In the genomic region with DNA sequence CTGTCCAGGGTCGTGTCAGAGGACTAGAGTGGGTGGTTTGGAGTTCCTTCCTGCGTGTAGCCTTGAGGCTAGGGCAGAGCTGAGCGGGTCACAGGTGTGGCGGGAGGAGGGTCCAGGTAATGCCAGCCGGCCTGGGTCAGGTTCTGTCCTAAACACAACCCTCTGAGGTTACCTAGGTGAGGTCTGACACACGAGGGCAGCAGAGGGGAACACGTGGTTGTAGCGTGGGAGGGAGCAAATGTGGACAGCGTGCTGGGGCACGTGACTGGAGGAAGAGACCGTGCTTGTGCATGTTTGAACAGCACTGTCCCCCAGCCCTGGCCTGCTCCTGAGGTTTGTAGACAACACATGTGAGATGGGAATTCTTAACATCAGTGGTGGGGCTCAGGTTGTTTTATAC, we compare ENCODE assay signal across 1 cellular context.
TF ChIP-seq lines count a peak whose summit lies in the region.

No MANE protein-coding gene starts in this region.

TF ChIP-seq in GM23338, 12 proteins besides CTCF, POLR2A, EP300 and RAD21 (continued from another document):
- TF ChIP-seq, protein P1, sequence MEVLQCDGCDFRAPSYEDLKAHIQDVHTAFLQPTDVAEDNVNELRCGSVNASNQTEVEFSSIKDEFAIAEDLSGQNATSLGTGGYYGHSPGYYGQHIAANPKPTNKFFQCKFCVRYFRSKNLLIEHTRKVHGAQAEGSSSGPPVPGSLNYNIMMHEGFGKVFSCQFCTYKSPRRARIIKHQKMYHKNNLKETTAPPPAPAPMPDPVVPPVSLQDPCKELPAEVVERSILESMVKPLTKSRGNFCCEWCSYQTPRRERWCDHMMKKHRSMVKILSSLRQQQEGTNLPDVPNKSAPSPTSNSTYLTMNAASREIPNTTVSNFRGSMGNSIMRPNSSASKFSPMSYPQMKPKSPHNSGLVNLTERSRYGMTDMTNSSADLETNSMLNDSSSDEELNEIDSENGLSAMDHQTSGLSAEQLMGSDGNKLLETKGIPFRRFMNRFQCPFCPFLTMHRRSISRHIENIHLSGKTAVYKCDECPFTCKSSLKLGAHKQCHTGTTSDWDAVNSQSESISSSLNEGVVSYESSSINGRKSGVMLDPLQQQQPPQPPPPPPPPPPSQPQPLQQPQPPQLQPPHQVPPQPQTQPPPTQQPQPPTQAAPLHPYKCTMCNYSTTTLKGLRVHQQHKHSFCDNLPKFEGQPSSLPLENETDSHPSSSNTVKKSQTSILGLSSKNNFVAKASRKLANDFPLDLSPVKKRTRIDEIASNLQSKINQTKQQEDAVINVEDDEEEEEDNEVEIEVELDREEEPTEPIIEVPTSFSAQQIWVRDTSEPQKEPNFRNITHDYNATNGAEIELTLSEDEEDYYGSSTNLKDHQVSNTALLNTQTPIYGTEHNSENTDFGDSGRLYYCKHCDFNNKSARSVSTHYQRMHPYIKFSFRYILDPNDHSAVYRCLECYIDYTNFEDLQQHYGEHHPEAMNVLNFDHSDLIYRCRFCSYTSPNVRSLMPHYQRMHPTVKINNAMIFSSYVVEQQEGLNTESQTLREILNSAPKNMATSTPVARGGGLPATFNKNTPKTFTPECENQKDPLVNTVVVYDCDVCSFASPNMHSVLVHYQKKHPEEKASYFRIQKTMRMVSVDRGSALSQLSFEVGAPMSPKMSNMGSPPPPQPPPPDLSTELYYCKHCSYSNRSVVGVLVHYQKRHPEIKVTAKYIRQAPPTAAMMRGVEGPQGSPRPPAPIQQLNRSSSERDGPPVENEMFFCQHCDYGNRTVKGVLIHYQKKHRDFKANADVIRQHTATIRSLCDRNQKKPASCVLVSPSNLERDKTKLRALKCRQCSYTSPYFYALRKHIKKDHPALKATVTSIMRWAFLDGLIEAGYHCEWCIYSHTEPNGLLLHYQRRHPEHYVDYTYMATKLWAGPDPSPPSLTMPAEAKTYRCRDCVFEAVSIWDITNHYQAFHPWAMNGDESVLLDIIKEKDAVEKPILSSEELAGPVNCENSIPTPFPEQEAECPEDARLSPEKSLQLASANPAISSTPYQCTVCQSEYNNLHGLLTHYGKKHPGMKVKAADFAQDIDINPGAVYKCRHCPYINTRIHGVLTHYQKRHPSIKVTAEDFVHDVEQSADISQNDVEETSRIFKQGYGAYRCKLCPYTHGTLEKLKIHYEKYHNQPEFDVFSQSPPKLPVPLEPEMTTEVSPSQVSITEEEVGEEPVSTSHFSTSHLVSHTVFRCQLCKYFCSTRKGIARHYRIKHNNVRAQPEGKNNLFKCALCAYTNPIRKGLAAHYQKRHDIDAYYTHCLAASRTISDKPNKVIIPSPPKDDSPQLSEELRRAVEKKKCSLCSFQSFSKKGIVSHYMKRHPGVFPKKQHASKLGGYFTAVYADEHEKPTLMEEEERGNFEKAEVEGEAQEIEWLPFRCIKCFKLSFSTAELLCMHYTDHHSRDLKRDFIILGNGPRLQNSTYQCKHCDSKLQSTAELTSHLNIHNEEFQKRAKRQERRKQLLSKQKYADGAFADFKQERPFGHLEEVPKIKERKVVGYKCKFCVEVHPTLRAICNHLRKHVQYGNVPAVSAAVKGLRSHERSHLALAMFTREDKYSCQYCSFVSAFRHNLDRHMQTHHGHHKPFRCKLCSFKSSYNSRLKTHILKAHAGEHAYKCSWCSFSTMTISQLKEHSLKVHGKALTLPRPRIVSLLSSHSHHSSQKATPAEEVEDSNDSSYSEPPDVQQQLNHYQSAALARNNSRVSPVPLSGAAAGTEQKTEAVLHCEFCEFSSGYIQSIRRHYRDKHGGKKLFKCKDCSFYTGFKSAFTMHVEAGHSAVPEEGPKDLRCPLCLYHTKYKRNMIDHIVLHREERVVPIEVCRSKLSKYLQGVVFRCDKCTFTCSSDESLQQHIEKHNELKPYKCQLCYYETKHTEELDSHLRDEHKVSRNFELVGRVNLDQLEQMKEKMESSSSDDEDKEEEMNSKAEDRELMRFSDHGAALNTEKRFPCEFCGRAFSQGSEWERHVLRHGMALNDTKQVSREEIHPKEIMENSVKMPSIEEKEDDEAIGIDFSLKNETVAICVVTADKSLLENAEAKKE (CRISPR knock-in tag; IDR thresholded peaks at IDR 0.05) = no peak
- TF ChIP-seq CREB1 (CRISPR knock-in tag; IDR thresholded peaks at IDR 0.05; ENCODE audit: low read depth) = no peak
- no peak for TF ChIP-seq ZNF114 (CRISPR knock-in tag; IDR thresholded peaks at IDR 0.05)
- TF ChIP-seq EZH2 (IDR thresholded peaks at IDR 0.05; ENCODE audit: low read depth, unreplicated experiment) = no peak
